Comparison of ENCODE assay signal across 10 cellular contexts in genomic region chr17:81346908-81347349, GRCh38. TPM values are rescaled to one million over a fixed set of nuclear protein-coding genes. Genes with fewer than 3 reads are reported as not detected.
DNase-seq lines count a peak whose midpoint lies in the region; ATAC-seq and TF ChIP-seq lines count a peak whose summit lies in the region.
"Had no signal": no experiment of that assay in that cellular context is flagged by ENCODE, and none has a peak within 500 bp of the region (broad histone marks: within the 10 kb centered on the region; RNA-seq: fewer than 3 reads in every experiment).

No MANE protein-coding gene starts in this region.

- H3K27ac Mint-ChIP-seq in CD4-positive, CD25-positive, alpha-beta regulatory T cell: no peak overlapping the region
- peak overlapping the region; percentile 4 for H3K27ac Mint-ChIP-seq in T-helper 17 cell
- H3K27ac Mint-ChIP-seq: naive thymus-derived CD4-positive, alpha-beta T cell; T-helper 2 cell treated with Interferon-gamma antibody and Interleukin-4, amounts not matched to agents 5 μg/mL and 100 μg/mL, for 36 hours had no signal

- H3K36me3 ChIP-seq in CD4-positive, CD25-positive, alpha-beta regulatory T cell (ENCODE audit: control insufficient read depth, insufficient read depth, low read length): no peaks in the 10 kb centered on the region
- no peaks in the 10 kb centered on the region for H3K36me3 ChIP-seq in right atrium auricular region

- H3K36me3 Mint-ChIP-seq in CD4-positive, CD25-positive, alpha-beta regulatory T cell: no peaks in the 10 kb centered on the region
- peaks cover 2% of the 10 kb centered on the region for H3K36me3 Mint-ChIP-seq in T-helper 17 cell (ENCODE audit: low read depth)

- TF ChIP-seq CTCF in right atrium auricular region (IDR thresholded peaks at IDR 0.05): no peak
- no peak for TF ChIP-seq CTCF in retinal pigment epithelial cell (conservative IDR thresholded peaks at IDR 0.05; ENCODE audit: low read depth, low read length)

- ATAC-seq in CD4-positive, CD25-positive, alpha-beta regulatory T cell (ENCODE audit: low read depth in 2 of 2): no peak
- ATAC-seq in T-helper 17 cell: no peak
- ATAC-seq in HG02571 (IDR thresholded peaks at IDR 0.05; ENCODE audit: unreplicated experiment): no peak

- no peak for DNase-seq in CD4-positive, CD25-positive, alpha-beta regulatory T cell
- no peak for DNase-seq in T-helper 17 cell
- DNase-seq in right atrium auricular region (ENCODE audit: low spot score): no peak
- no peak for DNase-seq in retinal pigment epithelial cell (ENCODE audit: low read depth)
- DNase-seq in NCI-H1105 (lab: John Stamatoyannopoulos, UW): no peak
- no peak for DNase-seq in NCI-H2171 (lab: John Stamatoyannopoulos, UW)
- DNase-seq in glomerular visceral epithelial cell (ENCODE audit: extremely low spot score): no peak

- H3K9me3 ChIP-seq in CD4-positive, CD25-positive, alpha-beta regulatory T cell (ENCODE audit: control insufficient read depth in 2 of 2, low read length in 2 of 2): no peaks in the 10 kb centered on the region
- H3K9me3 ChIP-seq in T-helper 17 cell (ENCODE audit: control insufficient read depth, low read length, poor library complexity, severe bottlenecking): no peaks in the 10 kb centered on the region
- H3K9me3 ChIP-seq in right atrium auricular region: no peaks in the 10 kb centered on the region

- peaks cover 16% of the 10 kb centered on the region for H3K27me3 ChIP-seq in CD4-positive, CD25-positive, alpha-beta regulatory T cell (ENCODE audit: control insufficient read depth, insufficient read depth, low read length)
- no peaks in the 10 kb centered on the region for H3K27me3 ChIP-seq in right atrium auricular region

- peaks cover 0 to 3% (median 0%) of the 10 kb centered on the region in 7 donors for H3K9me3 Mint-ChIP-seq in CD4-positive, CD25-positive, alpha-beta regulatory T cell
- H3K9me3 Mint-ChIP-seq: T-helper 2 cell treated with Interferon-gamma antibody and Interleukin-4, amounts not matched to agents 5 μg/mL and 100 μg/mL, for 36 hours had no signal

- peaks cover 5 to 27% (median 7%) of the 10 kb centered on the region in 4 donors for H3K4me1 Mint-ChIP-seq in CD4-positive, CD25-positive, alpha-beta regulatory T cell
- peaks cover 14% of the 10 kb centered on the region for H3K4me1 Mint-ChIP-seq in T-helper 17 cell

- H3K4me1 ChIP-seq in CD4-positive, CD25-positive, alpha-beta regulatory T cell (ENCODE audit: control insufficient read depth, insufficient read depth, low read length, poor library complexity, severe bottlenecking): peaks cover 38% of the 10 kb centered on the region
- peaks cover 0 to 30% of the 10 kb centered on the region in 2 donors for H3K4me1 ChIP-seq in right atrium auricular region

- peak overlapping the region in 3 of 4 donors; percentile 46 to 76 (median 70) for H3K4me3 Mint-ChIP-seq in CD4-positive, CD25-positive, alpha-beta regulatory T cell
- no peak overlapping the region for H3K4me3 Mint-ChIP-seq in T-helper 17 cell

- H3K4me3 ChIP-seq in CD4-positive, CD25-positive, alpha-beta regulatory T cell (ENCODE audit: low read depth, low read length): no peak overlapping the region
- H3K4me3 ChIP-seq in right atrium auricular region (peak overlapping the region; percentile 73 to 78), retinal pigment epithelial cell (ENCODE audit: low read length) (peak overlapping the region; percentile 68)

- peaks cover 60% of the 10 kb centered on the region for H3K27me3 Mint-ChIP-seq in CD4-positive, CD25-positive, alpha-beta regulatory T cell
- H3K27me3 Mint-ChIP-seq in T-helper 17 cell: peaks cover 46% of the 10 kb centered on the region

- H3K27ac ChIP-seq in CD4-positive, CD25-positive, alpha-beta regulatory T cell (ENCODE audit: insufficient read depth, low read length, poor library complexity, severe bottlenecking): no peak overlapping the region
- H3K27ac ChIP-seq in right atrium auricular region: peak overlapping the region in 1 of 2 donors; percentile 83

RNA-seq across cellular contexts. Expression of gene BAHCC1, which starts 48.3 kb away (rescaled TPM):
- 0.54 TPM for total RNA-seq in CD4-positive, CD25-positive, alpha-beta regulatory T cell
- polyA plus RNA-seq in CD4-positive, CD25-positive, alpha-beta regulatory T cell: not detected
- total RNA-seq in T-helper 17 cell: under 1 TPM; 0.22 to 0.29 TPM
- total RNA-seq in right atrium auricular region: 10 to 100 TPM in 1 of 2 donors, 1 to 10 TPM in 1; 5.8 to 12.7 TPM
- polyA plus RNA-seq: naive thymus-derived CD4-positive, alpha-beta T cell had no signal

RNA-seq across cellular contexts. Expression of gene SLC38A10, which starts 51.8 kb away (rescaled TPM):
- 66.3 TPM for total RNA-seq in CD4-positive, CD25-positive, alpha-beta regulatory T cell
- 10 to 100 TPM; 38.2 to 60.1 (median 48.6) TPM for polyA plus RNA-seq in CD4-positive, CD25-positive, alpha-beta regulatory T cell
- total RNA-seq in T-helper 17 cell: 10 to 100 TPM; 59.4 to 98.4 TPM
- 10 to 100 TPM; 46.2 to 63.4 TPM for total RNA-seq in right atrium auricular region
